In genomic region chr6:154757352-154758095, GRCh38 we compare ENCODE assay signal across 20 cellular contexts. TPM values are rescaled to one million over a fixed set of nuclear protein-coding genes. Genes with fewer than 3 reads are reported as not detected.
A peak's percentile ranks its signal among the peaks of the same experiment; 100 is the strongest.
DNase-seq lines count a peak whose midpoint lies in the region; ATAC-seq and TF ChIP-seq lines count a peak whose summit lies in the region.
"Had no signal": no experiment of that assay in that cellular context is flagged by ENCODE, and none has a peak within 500 bp of the region (broad histone marks: within the 10 kb centered on the region; RNA-seq: fewer than 3 reads in every experiment).

No MANE protein-coding gene starts in this region.

- H3K9ac ChIP-seq in trophoblast cell (ENCODE audit: low read length): no peak overlapping the region
- H3K9ac ChIP-seq: BLaER1 treated with 17β-estradiol and CSF1 and Interleukin-3, amounts not matched to agents 10 nM and 100 nM; GM23248 had no signal

- no peaks in the 10 kb centered on the region for H3K9me3 Mint-ChIP-seq in activated T-cell treated with anti-CD3 and anti-CD28 coated beads, Interleukin-2, amount 50 U/mL, for 24 hours
- no peaks in the 10 kb centered on the region for H3K9me3 Mint-ChIP-seq in activated T-cell treated with anti-CD3 and anti-CD28 coated beads, Interleukin-2, amount 50 U/mL, for 4 hours
- H3K9me3 Mint-ChIP-seq in CD8-positive, alpha-beta T cell: no peaks in the 10 kb centered on the region
- H3K9me3 Mint-ChIP-seq: activated naive CD4-positive, alpha-beta T cell treated with anti-CD3 and anti-CD28 coated beads, Interleukin-2, amount 10 ng/mL, durations not matched to agents 7 days and 5 days had no signal

- H3K79me2 ChIP-seq in trophoblast cell (ENCODE audit: control insufficient read depth, insufficient read depth, low read length, poor library complexity): peaks cover 24% of the 10 kb centered on the region

- no peak overlapping the region for H2BK12ac ChIP-seq in trophoblast cell (ENCODE audit: low read length)

- CTCF ChIA-PET in CD8-positive, alpha-beta T cell (lab: Charles Lee): interaction anchor here (0.7 kb wide), 1 partner anchor 67 kb away, joined by 4 read pairs; no protein-coding TSS in a partner anchor

- H3K4me1 ChIP-seq in RWPE2 (ENCODE audit: insufficient read depth, poor library complexity, severe bottlenecking): peaks cover 31% of the 10 kb centered on the region
- H3K4me1 ChIP-seq in esophagus squamous epithelium: peaks cover 16 to 63% (median 30%) of the 10 kb centered on the region in 3 donors
- H3K4me1 ChIP-seq in trophoblast cell (ENCODE audit: control insufficient read depth in 1 of 2, insufficient read depth in 2 of 2, low read length in 2 of 2): peaks cover 2 to 4% of the 10 kb centered on the region in 2 experiments
- H3K4me1 ChIP-seq in CD8-positive, alpha-beta T cell (ENCODE audit: insufficient read depth, low read length): peaks cover 36% of the 10 kb centered on the region

- no peaks in the 10 kb centered on the region for H3K79me1 ChIP-seq in trophoblast cell (ENCODE audit: low read length)

- no peak overlapping the region for H3K4me3 Mint-ChIP-seq in activated T-cell treated with anti-CD3 and anti-CD28 coated beads, Interleukin-2, amount 50 U/mL, for 24 hours
- H3K4me3 Mint-ChIP-seq in activated T-cell treated with anti-CD3 and anti-CD28 coated beads, Interleukin-2, amount 50 U/mL, for 4 hours: no peak overlapping the region
- H3K4me3 Mint-ChIP-seq in CD8-positive, alpha-beta T cell: no peak overlapping the region
- H3K4me3 Mint-ChIP-seq: activated naive CD4-positive, alpha-beta T cell treated with anti-CD3 and anti-CD28 coated beads, Interleukin-2, amount 10 ng/mL, durations not matched to agents 7 days and 5 days had no signal

- no peak overlapping the region for H3K18ac ChIP-seq in trophoblast cell (ENCODE audit: low read length)

- no peak overlapping the region for H2BK120ac ChIP-seq in trophoblast cell (ENCODE audit: insufficient read depth, low read length, poor library complexity)

- H3K4me3 ChIP-seq in RWPE2 (ENCODE audit: severe bottlenecking) (no peak overlapping the region), esophagus squamous epithelium (no peak overlapping the region), trophoblast cell (ENCODE audit: low read depth, low read length) (no peak overlapping the region)
- H3K4me3 ChIP-seq in CD8-positive, alpha-beta T cell (ENCODE audit: low read depth, low read length): no peak overlapping the region
- H3K4me3 ChIP-seq: BLaER1 treated with 17β-estradiol and CSF1 and Interleukin-3, amounts not matched to agents 10 nM and 100 nM; coronary artery; GM23248; pancreas; stomach had no signal

- no peak overlapping the region for H4K12ac ChIP-seq in trophoblast cell (ENCODE audit: low read depth, low read length)

- no peak overlapping the region for H4K91ac ChIP-seq in trophoblast cell (ENCODE audit: low read depth, low read length)

- H3K27ac ChIP-seq in RWPE2 (ENCODE audit: poor library complexity, severe bottlenecking) (peak overlapping the region; percentile 25), esophagus squamous epithelium (peak overlapping the region; percentile 34 to 70 (median 50)), trophoblast cell (ENCODE audit: low read depth, low read length) (no peak overlapping the region)
- H3K27ac ChIP-seq in CD8-positive, alpha-beta T cell (ENCODE audit: low read depth, low read length): no peak overlapping the region
- H3K27ac ChIP-seq: BLaER1 treated with 17β-estradiol and CSF1 and Interleukin-3, amounts not matched to agents 10 nM and 100 nM; coronary artery; GM23248; pancreas; stomach had no signal

- no peak for TF ChIP-seq CTCF in RWPE2 (IDR thresholded peaks at IDR 0.05; ENCODE audit: poor library complexity, severe bottlenecking)
- TF ChIP-seq CTCF in esophagus squamous epithelium (IDR thresholded peaks at IDR 0.05): no peak
- TF ChIP-seq CTCF in CD8-positive, alpha-beta T cell (IDR thresholded peaks at IDR 0.05): no peak

- H3K23ac ChIP-seq in trophoblast cell (ENCODE audit: low read length): no peak overlapping the region

- intact Hi-C loops in esophagus squamous epithelium (cut with DNase I): no loop called here
- intact Hi-C loops in CD8-positive, alpha-beta T cell (cut with DNase I, micrococcal nuclease): no loop called here

- H3K27ac Mint-ChIP-seq in activated T-cell treated with anti-CD3 and anti-CD28 coated beads, Interleukin-2, amount 50 U/mL, for 24 hours: peak overlapping the region; percentile 58
- H3K27ac Mint-ChIP-seq in CD8-positive, alpha-beta T cell: no peak overlapping the region
- H3K27ac Mint-ChIP-seq: activated naive CD4-positive, alpha-beta T cell treated with anti-CD3 and anti-CD28 coated beads, Interleukin-2, amount 10 ng/mL, durations not matched to agents 7 days and 5 days had no signal

- no peak overlapping the region for H3K4me2 ChIP-seq in trophoblast cell (ENCODE audit: low read length)

- peak overlapping the region; percentile 89 for H3K4ac ChIP-seq in trophoblast cell (ENCODE audit: low read depth, low read length)

- POLR2A ChIA-PET in CD8-positive, alpha-beta T cell (lab: Charles Lee): interaction anchor here (0.7 kb wide), 1 partner anchor 26 kb away, joined by 4 read pairs; no protein-coding TSS in a partner anchor

- H2BK5ac ChIP-seq in trophoblast cell (ENCODE audit: low read depth, low read length, poor library complexity): no peak overlapping the region

- DNase-seq in activated T-cell treated with anti-CD3 and anti-CD28 coated beads, Interleukin-2, amount 50 U/mL, for 24 hours: no peak
- DNase-seq in activated T-cell treated with anti-CD3 and anti-CD28 coated beads, Interleukin-2, amount 50 U/mL, for 4 hours: no peak
- DNase-seq in RWPE2 (ENCODE audit: low spot score) (no peak), esophagus squamous epithelium (lab: John Stamatoyannopoulos, UW) (no peak), trophoblast cell (peak in 1 of 2 donors; percentile 18), HCEC 1CT (no peak), AG08395 (ENCODE audit: low spot score) (no peak)
- no peak for DNase-seq in CD8-positive, alpha-beta T cell
- DNase-seq: activated naive CD4-positive, alpha-beta T cell treated with anti-CD3 and anti-CD28 coated beads, Interleukin-2, amount 10 ng/mL, durations not matched to agents 7 days and 5 days; GM23248; NCI-H2081 treated with DMSO at 0.1 percent for 48 hours; NCI-H526; pancreas; SHP77; stimulated activated CD4-positive, alpha-beta T cell treated with anti-CD3 and anti-CD28 coated beads, Interleukin-2, amount 100 ng/mL, for 48 hours; stomach; T-helper 1 cell had no signal

- H3K36me3 ChIP-seq in RWPE2 (ENCODE audit: low read depth) (peaks cover 4% of the 10 kb centered on the region; the same call in 1 of the 2 replicates), esophagus squamous epithelium (no peaks in the 10 kb centered on the region), trophoblast cell (ENCODE audit: control insufficient read depth in 1 of 2, insufficient read depth in 2 of 2, low read length in 2 of 2) (no peaks in the 10 kb centered on the region)
- no peaks in the 10 kb centered on the region for H3K36me3 ChIP-seq in CD8-positive, alpha-beta T cell (ENCODE audit: insufficient read depth, low read length)
- H3K36me3 ChIP-seq: pancreas, stomach had no signal

- H2AK5ac ChIP-seq in trophoblast cell (ENCODE audit: low read length): no peak overlapping the region

- H3K27me3 Mint-ChIP-seq in activated T-cell treated with anti-CD3 and anti-CD28 coated beads, Interleukin-2, amount 50 U/mL, for 24 hours: no peaks in the 10 kb centered on the region
- no peaks in the 10 kb centered on the region for H3K27me3 Mint-ChIP-seq in activated T-cell treated with anti-CD3 and anti-CD28 coated beads, Interleukin-2, amount 50 U/mL, for 4 hours (ENCODE audit: low read depth)
- no peaks in the 10 kb centered on the region for H3K27me3 Mint-ChIP-seq in CD8-positive, alpha-beta T cell (ENCODE audit: low read depth)
- H3K27me3 Mint-ChIP-seq: activated naive CD4-positive, alpha-beta T cell treated with anti-CD3 and anti-CD28 coated beads, Interleukin-2, amount 10 ng/mL, durations not matched to agents 7 days and 5 days had no signal

- no peaks in the 10 kb centered on the region for H3K9me3 ChIP-seq in RWPE2 (ENCODE audit: severe bottlenecking)
- no peaks in the 10 kb centered on the region for H3K9me3 ChIP-seq in esophagus squamous epithelium
- no peaks in the 10 kb centered on the region for H3K9me3 ChIP-seq in trophoblast cell (ENCODE audit: insufficient read depth, low read depth, low read length)
- no peaks in the 10 kb centered on the region for H3K9me3 ChIP-seq in CD8-positive, alpha-beta T cell (ENCODE audit: low read length)
- H3K9me3 ChIP-seq: pancreas, stomach had no signal

- peaks cover 62% of the 10 kb centered on the region for H3K4me1 Mint-ChIP-seq in activated T-cell treated with anti-CD3 and anti-CD28 coated beads, Interleukin-2, amount 50 U/mL, for 24 hours (ENCODE audit: low read depth)
- H3K4me1 Mint-ChIP-seq in activated T-cell treated with anti-CD3 and anti-CD28 coated beads, Interleukin-2, amount 50 U/mL, for 4 hours (ENCODE audit: low read depth): peaks cover 55% of the 10 kb centered on the region
- H3K4me1 Mint-ChIP-seq in CD8-positive, alpha-beta T cell (ENCODE audit: low read depth): peaks cover 64% of the 10 kb centered on the region

- H3K27me3 ChIP-seq in RWPE2 (ENCODE audit: insufficient read depth, poor library complexity, severe bottlenecking) (no peaks in the 10 kb centered on the region), esophagus squamous epithelium (no peaks in the 10 kb centered on the region), trophoblast cell (ENCODE audit: insufficient read depth, low read length) (no peaks in the 10 kb centered on the region)
- H3K27me3 ChIP-seq in CD8-positive, alpha-beta T cell (ENCODE audit: insufficient read depth, low read length): no peaks in the 10 kb centered on the region
- H3K27me3 ChIP-seq: BLaER1 treated with 17β-estradiol and CSF1 and Interleukin-3, amounts not matched to agents 10 nM and 100 nM; pancreas; stomach had no signal

- no peak for ATAC-seq in activated T-cell treated with anti-CD3 and anti-CD28 coated beads, Interleukin-2, amount 50 U/mL, for 4 hours
- peak; percentile 19; the same call in 2 of the 3 replicates for ATAC-seq in RWPE2 (ENCODE audit: low read depth)
- ATAC-seq in CD8-positive, alpha-beta T cell: no peak
- ATAC-seq: left lobe of liver had no signal

- H4K8ac ChIP-seq in trophoblast cell (ENCODE audit: low read depth, low read length): no peak overlapping the region

- no peak overlapping the region for H2AFZ ChIP-seq in trophoblast cell (ENCODE audit: insufficient read depth, low read length, poor library complexity)
- H2AFZ ChIP-seq: GM23248 had no signal

- no peak for TF ChIP-seq POLR2A in esophagus squamous epithelium (IDR thresholded peaks at IDR 0.05)

- 32 to 34% methylated on average over 3 of the region's 3 CpGs for WGBS in esophagus squamous epithelium, 2 donors
- no CpG with 5 or more reads among the region's 3 CpGs for WGBS in trophoblast cell (ENCODE audit: extremely low coverage, insufficient coverage, insufficient read length)

- no peak overlapping the region for H3K14ac ChIP-seq in trophoblast cell (ENCODE audit: low read length)

- peaks cover 36% of the 10 kb centered on the region for H3K36me3 Mint-ChIP-seq in activated T-cell treated with anti-CD3 and anti-CD28 coated beads, Interleukin-2, amount 50 U/mL, for 24 hours (ENCODE audit: low read depth)
- H3K36me3 Mint-ChIP-seq in activated T-cell treated with anti-CD3 and anti-CD28 coated beads, Interleukin-2, amount 50 U/mL, for 4 hours (ENCODE audit: insufficient read depth): peaks cover 13% of the 10 kb centered on the region
- peaks cover 27% of the 10 kb centered on the region for H3K36me3 Mint-ChIP-seq in CD8-positive, alpha-beta T cell

RNA-seq across cellular contexts. Expression of gene SCAF8, which starts 24.3 kb away (rescaled TPM):
- total RNA-seq in activated T-cell treated with anti-CD3 and anti-CD28 coated beads, Interleukin-2, amount 50 U/mL, for 4 hours: 10 to 100 TPM; 39.1 to 43.4 (median 43.1) TPM
- 10 to 100 TPM; 14.8 to 31.3 (median 20.5) TPM for total RNA-seq in esophagus squamous epithelium
- polyA plus RNA-seq in trophoblast cell (2013): 24.2 and 25.5 TPM in 2 replicates
- total RNA-seq in CD8-positive, alpha-beta T cell: 10 to 100 TPM; 85.0 to 86.6 TPM

Comparison
In these comparisons a context has a peak if more than half of its experiments do, and no peak if none do; other contexts are left out.
1. H3K27ac ChIP-seq: peak in RWPE2 (single experiment) and esophagus squamous epithelium (4 of 4); none in trophoblast cell (single experiment) and CD8-positive, alpha-beta T cell (single experiment).